Comparison of ENCODE assay signal across 1 cellular context in the genomic region with DNA sequence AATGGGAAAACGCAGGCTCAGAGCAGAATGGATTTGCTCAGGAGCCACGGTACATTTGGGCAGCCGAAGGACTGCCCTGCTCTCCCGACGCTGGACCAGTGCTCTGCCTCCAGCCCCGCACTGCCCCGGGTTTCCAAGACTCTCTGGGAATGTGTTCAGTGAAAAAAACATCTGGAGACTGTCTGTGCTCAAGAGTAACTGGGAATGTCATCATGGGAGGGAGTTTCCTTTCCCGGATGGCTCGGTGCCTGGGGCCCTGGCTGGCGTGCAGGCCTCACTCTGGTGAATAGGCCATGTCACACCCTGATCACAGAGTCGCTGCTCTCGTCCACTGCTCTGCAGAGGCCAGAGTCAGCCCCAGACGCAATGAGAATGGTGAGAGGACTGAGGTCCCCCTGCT.
TF ChIP-seq lines count a peak whose summit lies in the region.

No MANE protein-coding gene starts in this region.

TF ChIP-seq in GM23338, 12 proteins besides CTCF, POLR2A, EP300 and RAD21 (continued from another document):
- no peak for TF ChIP-seq ETS1 (IDR thresholded peaks at IDR 0.05)
- no peak for TF ChIP-seq EZH2phosphoT487 (IDR thresholded peaks at IDR 0.05; ENCODE audit: unreplicated experiment)
- TF ChIP-seq ZNF114 (CRISPR knock-in tag; IDR thresholded peaks at IDR 0.05) = no peak
- no peak for TF ChIP-seq CREB1 (CRISPR knock-in tag; IDR thresholded peaks at IDR 0.05; ENCODE audit: low read depth)
- TF ChIP-seq STAT1 (IDR thresholded peaks at IDR 0.05; ENCODE audit: unreplicated experiment) = no peak
- TF ChIP-seq, protein P1, sequence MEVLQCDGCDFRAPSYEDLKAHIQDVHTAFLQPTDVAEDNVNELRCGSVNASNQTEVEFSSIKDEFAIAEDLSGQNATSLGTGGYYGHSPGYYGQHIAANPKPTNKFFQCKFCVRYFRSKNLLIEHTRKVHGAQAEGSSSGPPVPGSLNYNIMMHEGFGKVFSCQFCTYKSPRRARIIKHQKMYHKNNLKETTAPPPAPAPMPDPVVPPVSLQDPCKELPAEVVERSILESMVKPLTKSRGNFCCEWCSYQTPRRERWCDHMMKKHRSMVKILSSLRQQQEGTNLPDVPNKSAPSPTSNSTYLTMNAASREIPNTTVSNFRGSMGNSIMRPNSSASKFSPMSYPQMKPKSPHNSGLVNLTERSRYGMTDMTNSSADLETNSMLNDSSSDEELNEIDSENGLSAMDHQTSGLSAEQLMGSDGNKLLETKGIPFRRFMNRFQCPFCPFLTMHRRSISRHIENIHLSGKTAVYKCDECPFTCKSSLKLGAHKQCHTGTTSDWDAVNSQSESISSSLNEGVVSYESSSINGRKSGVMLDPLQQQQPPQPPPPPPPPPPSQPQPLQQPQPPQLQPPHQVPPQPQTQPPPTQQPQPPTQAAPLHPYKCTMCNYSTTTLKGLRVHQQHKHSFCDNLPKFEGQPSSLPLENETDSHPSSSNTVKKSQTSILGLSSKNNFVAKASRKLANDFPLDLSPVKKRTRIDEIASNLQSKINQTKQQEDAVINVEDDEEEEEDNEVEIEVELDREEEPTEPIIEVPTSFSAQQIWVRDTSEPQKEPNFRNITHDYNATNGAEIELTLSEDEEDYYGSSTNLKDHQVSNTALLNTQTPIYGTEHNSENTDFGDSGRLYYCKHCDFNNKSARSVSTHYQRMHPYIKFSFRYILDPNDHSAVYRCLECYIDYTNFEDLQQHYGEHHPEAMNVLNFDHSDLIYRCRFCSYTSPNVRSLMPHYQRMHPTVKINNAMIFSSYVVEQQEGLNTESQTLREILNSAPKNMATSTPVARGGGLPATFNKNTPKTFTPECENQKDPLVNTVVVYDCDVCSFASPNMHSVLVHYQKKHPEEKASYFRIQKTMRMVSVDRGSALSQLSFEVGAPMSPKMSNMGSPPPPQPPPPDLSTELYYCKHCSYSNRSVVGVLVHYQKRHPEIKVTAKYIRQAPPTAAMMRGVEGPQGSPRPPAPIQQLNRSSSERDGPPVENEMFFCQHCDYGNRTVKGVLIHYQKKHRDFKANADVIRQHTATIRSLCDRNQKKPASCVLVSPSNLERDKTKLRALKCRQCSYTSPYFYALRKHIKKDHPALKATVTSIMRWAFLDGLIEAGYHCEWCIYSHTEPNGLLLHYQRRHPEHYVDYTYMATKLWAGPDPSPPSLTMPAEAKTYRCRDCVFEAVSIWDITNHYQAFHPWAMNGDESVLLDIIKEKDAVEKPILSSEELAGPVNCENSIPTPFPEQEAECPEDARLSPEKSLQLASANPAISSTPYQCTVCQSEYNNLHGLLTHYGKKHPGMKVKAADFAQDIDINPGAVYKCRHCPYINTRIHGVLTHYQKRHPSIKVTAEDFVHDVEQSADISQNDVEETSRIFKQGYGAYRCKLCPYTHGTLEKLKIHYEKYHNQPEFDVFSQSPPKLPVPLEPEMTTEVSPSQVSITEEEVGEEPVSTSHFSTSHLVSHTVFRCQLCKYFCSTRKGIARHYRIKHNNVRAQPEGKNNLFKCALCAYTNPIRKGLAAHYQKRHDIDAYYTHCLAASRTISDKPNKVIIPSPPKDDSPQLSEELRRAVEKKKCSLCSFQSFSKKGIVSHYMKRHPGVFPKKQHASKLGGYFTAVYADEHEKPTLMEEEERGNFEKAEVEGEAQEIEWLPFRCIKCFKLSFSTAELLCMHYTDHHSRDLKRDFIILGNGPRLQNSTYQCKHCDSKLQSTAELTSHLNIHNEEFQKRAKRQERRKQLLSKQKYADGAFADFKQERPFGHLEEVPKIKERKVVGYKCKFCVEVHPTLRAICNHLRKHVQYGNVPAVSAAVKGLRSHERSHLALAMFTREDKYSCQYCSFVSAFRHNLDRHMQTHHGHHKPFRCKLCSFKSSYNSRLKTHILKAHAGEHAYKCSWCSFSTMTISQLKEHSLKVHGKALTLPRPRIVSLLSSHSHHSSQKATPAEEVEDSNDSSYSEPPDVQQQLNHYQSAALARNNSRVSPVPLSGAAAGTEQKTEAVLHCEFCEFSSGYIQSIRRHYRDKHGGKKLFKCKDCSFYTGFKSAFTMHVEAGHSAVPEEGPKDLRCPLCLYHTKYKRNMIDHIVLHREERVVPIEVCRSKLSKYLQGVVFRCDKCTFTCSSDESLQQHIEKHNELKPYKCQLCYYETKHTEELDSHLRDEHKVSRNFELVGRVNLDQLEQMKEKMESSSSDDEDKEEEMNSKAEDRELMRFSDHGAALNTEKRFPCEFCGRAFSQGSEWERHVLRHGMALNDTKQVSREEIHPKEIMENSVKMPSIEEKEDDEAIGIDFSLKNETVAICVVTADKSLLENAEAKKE (CRISPR knock-in tag; IDR thresholded peaks at IDR 0.05) = no peak
- no peak for TF ChIP-seq ZNF331 (CRISPR knock-in tag; IDR thresholded peaks at IDR 0.05; ENCODE audit: low read depth)
